Comparison of ENCODE assay signal across 1 cellular context in genomic region chr5:14447958-14448881, GRCh38.
TF ChIP-seq lines count a peak whose summit lies in the region.

No MANE protein-coding gene starts in this region.

TF ChIP-seq in GM12878, 131 proteins besides CTCF, POLR2A, EP300 and RAD21 (continued from another document and continues in another):
- no peak for TF ChIP-seq ZBTB40 (IDR thresholded peaks at IDR 0.05; ENCODE audit: borderline replicate concordance)
- no peak for TF ChIP-seq ELK1 (IDR thresholded peaks at IDR 0.05; ENCODE audit: low read depth, low read length)
- no peak for TF ChIP-seq ZNF207 (IDR thresholded peaks at IDR 0.05; ENCODE audit: borderline replicate concordance)
- TF ChIP-seq YY1 (IDR thresholded peaks at IDR 0.05; ENCODE audit: low read depth, low read length) = peak; percentile 37; the same call in 1 of the 2 replicates
- no peak for TF ChIP-seq GABPA (IDR thresholded peaks at IDR 0.05; ENCODE audit: low read depth)
- TF ChIP-seq ATF7 (IDR thresholded peaks at IDR 0.05; ENCODE audit: low read depth) = no peak
- TF ChIP-seq POU2F2 (IDR thresholded peaks at IDR 0.05; ENCODE audit: borderline replicate concordance, low read depth, low read length) = no peak
- TF ChIP-seq SIN3A (IDR thresholded peaks at IDR 0.05; ENCODE audit: low read depth, low read length) = no peak
- TF ChIP-seq IKZF1 (conservative IDR thresholded peaks at IDR 0.05) = 0 out of 2 replicates have a peak, but pooled peaks have one; percentile 16
- TF ChIP-seq HDAC2 (IDR thresholded peaks at IDR 0.05) = no peak
- TF ChIP-seq TBL1XR1 (IDR thresholded peaks at IDR 0.05; ENCODE audit: low read depth, low read length) = no peak
- no peak for TF ChIP-seq NKRF (conservative IDR thresholded peaks at IDR 0.05)
- no peak for TF ChIP-seq SUPT20H (IDR thresholded peaks at IDR 0.05; ENCODE audit: borderline replicate concordance, control insufficient read depth, low read depth, low read length)
- peak; percentile 1 for TF ChIP-seq PBX3 (IDR thresholded peaks at IDR 0.05; ENCODE audit: insufficient replicate concordance, low read depth, low read length)
- TF ChIP-seq POLR2AphosphoS5 (IDR thresholded peaks at IDR 0.05; ENCODE audit: low read length) = no peak
- TF ChIP-seq YBX1 (IDR thresholded peaks at IDR 0.05) = no peak
- no peak for TF ChIP-seq FOXK2 (IDR thresholded peaks at IDR 0.05)
- no peak for TF ChIP-seq ZNF24 (IDR thresholded peaks at IDR 0.05)
- no peak for TF ChIP-seq PKNOX1 (IDR thresholded peaks at IDR 0.05)
- TF ChIP-seq MYC (IDR thresholded peaks at IDR 0.05; ENCODE audit: insufficient read depth, insufficient read length, insufficient replicate concordance, low read length, severe bottlenecking) = no peak
- TF ChIP-seq ZNF687 (IDR thresholded peaks at IDR 0.05) = peak; percentile 70
- TF ChIP-seq TCF7 (IDR thresholded peaks at IDR 0.05; ENCODE audit: borderline replicate concordance) = no peak
- no peak for TF ChIP-seq RFX5 (IDR thresholded peaks at IDR 0.05; ENCODE audit: low read depth, low read length)
- TF ChIP-seq ZBTB4 (CRISPR knock-in tag; IDR thresholded peaks at IDR 0.05) = no peak
- no peak; the same call in 1 of the 2 replicates for TF ChIP-seq MTA3 (IDR thresholded peaks at IDR 0.05; ENCODE audit: borderline replicate concordance, low read length)
- no peak for TF ChIP-seq NRF1 (conservative IDR thresholded peaks at IDR 0.05; ENCODE audit: low read depth, low read length)
- no peak for TF ChIP-seq SREBF1 (IDR thresholded peaks at IDR 0.05; ENCODE audit: low read length)
- peak; percentile 87 for TF ChIP-seq JUNB (IDR thresholded peaks at IDR 0.05)
- TF ChIP-seq POLR2AphosphoS2 (IDR thresholded peaks at IDR 0.05; ENCODE audit: low read depth, low read length) = no peak
- no peak for TF ChIP-seq JUND (IDR thresholded peaks at IDR 0.05; ENCODE audit: low read depth, low read length)
- TF ChIP-seq KDM1A (IDR thresholded peaks at IDR 0.05; ENCODE audit: borderline replicate concordance) = no peak
- TF ChIP-seq E2F8 (IDR thresholded peaks at IDR 0.05; ENCODE audit: low read depth, partially characterized antibody) = no peak
- no peak for TF ChIP-seq ZNF274 (IDR thresholded peaks at IDR 0.05; ENCODE audit: insufficient read depth, insufficient read length)
